ENCODE assay signal across 15 cellular contexts in the genomic region with DNA sequence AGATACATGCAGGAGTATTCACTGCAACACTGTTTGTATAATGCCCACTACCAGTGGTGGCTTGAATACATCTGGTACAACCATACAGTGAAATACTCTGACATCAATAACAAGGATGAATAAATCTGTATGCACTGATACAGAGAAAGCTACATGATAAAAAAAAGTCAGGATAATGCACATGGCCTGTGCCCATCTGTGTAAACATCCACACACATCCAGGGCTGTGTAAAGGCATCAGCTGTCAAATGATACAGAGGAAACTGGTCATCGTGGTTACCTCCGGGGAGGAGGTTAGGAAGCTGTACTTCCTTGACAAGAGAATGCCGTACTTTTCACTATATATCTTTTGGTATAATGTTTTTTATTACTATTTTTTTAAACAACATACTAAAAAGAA.
DNase-seq lines count a peak whose midpoint lies in the region; ATAC-seq and TF ChIP-seq lines count a peak whose summit lies in the region.
"Had no signal": no experiment of that assay in that cellular context is flagged by ENCODE, and none has a peak within 500 bp of the region (broad histone marks: within the 10 kb centered on the region; RNA-seq: fewer than 3 reads in every experiment).

No MANE protein-coding gene starts in this region.

- H3K9me3 ChIP-seq in H9 (ENCODE audit: control insufficient read depth, low read depth, low read length), result no peaks in the 10 kb centered on the region
- no peaks in the 10 kb centered on the region for H3K9me3 ChIP-seq in smooth muscle cell (replicated peaks; ENCODE audit: low read depth)
- H3K9me3 ChIP-seq: esophagus squamous epithelium, psoas muscle had no signal

- H2BK5ac ChIP-seq in H9 (ENCODE audit: insufficient read length, low read length), result no peak overlapping the region

- TF ChIP-seq CTCF in foreskin fibroblast (IDR thresholded peaks at IDR 0.05; ENCODE audit: low read depth, low read length), result no peak
- TF ChIP-seq CTCF in coronary artery (IDR thresholded peaks at IDR 0.05), result no peak
- no peak for TF ChIP-seq CTCF in H9 (conservative IDR thresholded peaks at IDR 0.05)
- no peak for TF ChIP-seq CTCF in smooth muscle cell (IDR thresholded peaks at IDR 0.05; ENCODE audit: borderline replicate concordance, insufficient read depth, poor library complexity, severe bottlenecking)

- no peak overlapping the region for H4K91ac ChIP-seq in H9 (ENCODE audit: insufficient read length, low read depth, low read length)

- no peak overlapping the region for H2BK20ac ChIP-seq in H9 (ENCODE audit: low read depth, low read length, poor library complexity, severe bottlenecking)

- H3K79me2 ChIP-seq in H9 (ENCODE audit: insufficient read depth, low read length), result peaks cover 7% of the 10 kb centered on the region; the same call in 1 of the 2 replicates
- H3K79me2 ChIP-seq in smooth muscle cell (ENCODE audit: low read depth), result no peaks in the 10 kb centered on the region

- no peaks in the 10 kb centered on the region for H3K36me3 ChIP-seq in smooth muscle cell (ENCODE audit: low read depth)
- H3K36me3 ChIP-seq: esophagus squamous epithelium had no signal

- H4K20me1 ChIP-seq in H9 (ENCODE audit: control insufficient read depth, insufficient read depth, insufficient read length) (peaks cover 2% of the 10 kb centered on the region), smooth muscle cell (ENCODE audit: low read depth) (peaks cover 31% of the 10 kb centered on the region)

- H3K79me1 ChIP-seq in H9 (ENCODE audit: insufficient read depth, low read depth, low read length, poor library complexity, severe bottlenecking), result peaks cover 16% of the 10 kb centered on the region

- H3K27ac ChIP-seq in coronary artery (no peak overlapping the region), H9 (ENCODE audit: insufficient read length, low read depth, low read length) (no peak overlapping the region), smooth muscle cell (ENCODE audit: low read depth) (no peak overlapping the region)
- H3K27ac ChIP-seq: esophagus squamous epithelium, psoas muscle had no signal

- peak; percentile 13 for DNase-seq in A172 (ENCODE audit: low spot score)
- DNase-seq in EH (ENCODE audit: low read depth), result peak; percentile 79
- DNase-seq in foreskin fibroblast, result peak; percentile 64 to 73
- DNase-seq in left colon, result no peak
- no peak for DNase-seq in coronary artery (ENCODE audit: low spot score)
- no peak for DNase-seq in H9
- no peak for DNase-seq in smooth muscle cell (lab: John Stamatoyannopoulos, UW; ENCODE audit: unreplicated experiment)
- DNase-seq: activated gamma-delta T cell, AML-193, esophagus squamous epithelium, NCI-H1930, psoas muscle had no signal

- H3K18ac ChIP-seq in H9 (ENCODE audit: insufficient read length, low read depth, low read length), result no peak overlapping the region

- H4K5ac ChIP-seq in H9 (ENCODE audit: insufficient read length, low read depth, low read length), result no peak overlapping the region

- no peak overlapping the region for H3K4me2 ChIP-seq in H9 (ENCODE audit: insufficient read depth, insufficient read length, low read length)
- H3K4me2 ChIP-seq in smooth muscle cell, result no peak overlapping the region

- ATAC-seq in SK-N-SH treated with all-trans-retinoic acid at 6 μM for 48 hours, result peak; percentile 33; the same call in 2 of the 3 replicates
- ATAC-seq in left colon, result no peak
- ATAC-seq: HCT116, psoas muscle had no signal

- H3K23ac ChIP-seq in H9 (ENCODE audit: insufficient read length, low read depth, low read length), result no peak overlapping the region

- H3K9ac ChIP-seq in H9 (ENCODE audit: extremely low read depth, insufficient read length, low read length) (no peak overlapping the region), smooth muscle cell (ENCODE audit: low read depth) (no peak overlapping the region)

- H3K27ac Mint-ChIP-seq in H9, result no peak overlapping the region

- H4K8ac ChIP-seq in H9 (replicated peaks; ENCODE audit: insufficient read length, low read depth, low read length), result no peak overlapping the region

- no peak overlapping the region for H2BK12ac ChIP-seq in H9 (ENCODE audit: insufficient read length, low read depth, low read length)

- no peak overlapping the region for H2BK120ac ChIP-seq in H9 (ENCODE audit: low read depth, low read length, poor library complexity, severe bottlenecking)

- peaks cover 9 to 17% (median 17%) of the 10 kb centered on the region in 3 experiments for H3K36me3 Mint-ChIP-seq in H9 (ENCODE audit: insufficient read depth in 1 of 3, low read depth in 3 of 3)

- H2BK15ac ChIP-seq in H9 (ENCODE audit: low read depth, low read length), result no peak overlapping the region

- H3K27me3 Mint-ChIP-seq in H9 (ENCODE audit: low read depth), result no peaks in the 10 kb centered on the region; the same call in 1 of the 2 replicates
- H3K27me3 Mint-ChIP-seq: central memory CD8-positive, alpha-beta T cell had no signal

- peaks cover 43 to 44% of the 10 kb centered on the region in 2 experiments for H3K4me1 Mint-ChIP-seq in H9

- no peak overlapping the region for H3K4ac ChIP-seq in H9 (ENCODE audit: low read depth, low read length)

- H3K56ac ChIP-seq in H9 (ENCODE audit: insufficient read length, low read depth, low read length), result no peak overlapping the region

- no peak overlapping the region for H3T11ph ChIP-seq in H9 (ENCODE audit: low read length)

- H3K9me3 Mint-ChIP-seq in H9, result peaks cover 8% of the 10 kb centered on the region in 2 experiments; a peak in 3 of 5 replicates
- H3K9me3 Mint-ChIP-seq: central memory CD8-positive, alpha-beta T cell had no signal

- WGBS in H9 (ENCODE audit: extremely low coverage, insufficient read length, low lambda C conversion rate), result no CpG with 5 or more reads among the region's 3 CpGs
- WGBS in smooth muscle cell (ENCODE audit: low lambda C conversion rate), result 85% methylated on average over 3 of the region's 3 CpGs

- intact Hi-C loops in left colon (cut with DNase I, micrococcal nuclease), result no loop called here

- H3K14ac ChIP-seq in H9 (ENCODE audit: insufficient read depth, low read length), result no peak overlapping the region

- H2AK5ac ChIP-seq in H9 (ENCODE audit: insufficient read length, low read length), result no peak overlapping the region

- H3K4me3 Mint-ChIP-seq in H9, result no peak overlapping the region
- H3K4me3 Mint-ChIP-seq: central memory CD8-positive, alpha-beta T cell had no signal

- H3K4me3 ChIP-seq in foreskin fibroblast (ENCODE audit: low read depth in 1 of 2, low read length in 2 of 2), result no peak overlapping the region
- H3K4me3 ChIP-seq in coronary artery, result no peak overlapping the region
- no peak overlapping the region for H3K4me3 ChIP-seq in smooth muscle cell
- H3K4me3 ChIP-seq: esophagus squamous epithelium, psoas muscle had no signal

- no peaks in the 10 kb centered on the region for H3K23me2 ChIP-seq in H9 (ENCODE audit: insufficient read length, low read depth, low read length, poor library complexity, severe bottlenecking)

- no peaks in the 10 kb centered on the region for H3F3A ChIP-seq in smooth muscle cell (ENCODE audit: low read depth)

- H3K4me1 ChIP-seq in H9 (ENCODE audit: insufficient read depth, low read length), result peaks cover 16% of the 10 kb centered on the region
- H3K4me1 ChIP-seq in smooth muscle cell (ENCODE audit: low read depth), result peaks cover 6% of the 10 kb centered on the region

- H3K27me3 ChIP-seq in H9 (ENCODE audit: insufficient read depth, low read length) (no peaks in the 10 kb centered on the region), smooth muscle cell (ENCODE audit: low read depth) (no peaks in the 10 kb centered on the region)
- H3K27me3 ChIP-seq: esophagus squamous epithelium had no signal

- no peak overlapping the region for H2AFZ ChIP-seq in H9 (ENCODE audit: low read length)
- no peak overlapping the region for H2AFZ ChIP-seq in smooth muscle cell (ENCODE audit: low read depth)

TF ChIP-seq in SK-N-SH treated with all-trans-retinoic acid at 6 μM for 48 hours, 23 proteins besides CTCF, POLR2A, EP300 and RAD21:
- TF ChIP-seq TCF4 (CRISPR knock-in tag; IDR thresholded peaks at IDR 0.05; ENCODE audit: borderline replicate concordance) (peak; percentile 74; the same call in 1 of the 2 replicates), CSDC2 (CRISPR knock-in tag; IDR thresholded peaks at IDR 0.05) (no peak), ZFP30 (CRISPR knock-in tag; IDR thresholded peaks at IDR 0.05) (no peak), GLIS3 (CRISPR knock-in tag; IDR thresholded peaks at IDR 0.05) (no peak), TOX (CRISPR knock-in tag; IDR thresholded peaks at IDR 0.05; ENCODE audit: borderline replicate concordance) (no peak), ZC3H10 (CRISPR knock-in tag; IDR thresholded peaks at IDR 0.05) (no peak), OSR1 (CRISPR knock-in tag; IDR thresholded peaks at IDR 0.05) (no peak), ARNTL (CRISPR knock-in tag; IDR thresholded peaks at IDR 0.05; ENCODE audit: borderline replicate concordance, low read depth) (no peak), RARB (CRISPR knock-in tag; IDR thresholded peaks at IDR 0.05) (no peak), ZNF8 (CRISPR knock-in tag; IDR thresholded peaks at IDR 0.05) (peak; percentile 53; the same call in 1 of the 2 replicates)
- TF ChIP-seq, protein P1, sequence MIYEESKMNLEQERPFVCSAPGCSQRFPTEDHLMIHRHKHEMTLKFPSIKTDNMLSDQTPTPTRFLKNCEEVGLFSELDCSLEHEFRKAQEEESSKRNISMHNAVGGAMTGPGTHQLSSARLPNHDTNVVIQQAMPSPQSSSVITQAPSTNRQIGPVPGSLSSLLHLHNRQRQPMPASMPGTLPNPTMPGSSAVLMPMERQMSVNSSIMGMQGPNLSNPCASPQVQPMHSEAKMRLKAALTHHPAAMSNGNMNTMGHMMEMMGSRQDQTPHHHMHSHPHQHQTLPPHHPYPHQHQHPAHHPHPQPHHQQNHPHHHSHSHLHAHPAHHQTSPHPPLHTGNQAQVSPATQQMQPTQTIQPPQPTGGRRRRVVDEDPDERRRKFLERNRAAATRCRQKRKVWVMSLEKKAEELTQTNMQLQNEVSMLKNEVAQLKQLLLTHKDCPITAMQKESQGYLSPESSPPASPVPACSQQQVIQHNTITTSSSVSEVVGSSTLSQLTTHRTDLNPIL (CRISPR knock-in tag; IDR thresholded peaks at IDR 0.05; ENCODE audit: low read depth), result no peak

Comparison
In these comparisons a context has a peak if more than half of its experiments do, and no peak if none do; other contexts are left out.
1. DNase-seq: peak in A172 (single experiment), EH (single experiment) and foreskin fibroblast (2 of 2); none in left colon (0 of 2), coronary artery (single experiment), H9 (single experiment) and smooth muscle cell (single experiment).